Comparison of ENCODE assay signal across 8 cellular contexts in genomic region chr19:12933287-12934072, GRCh38. TPM values are rescaled to one million over a fixed set of nuclear protein-coding genes. Genes with fewer than 3 reads are reported as not detected.
DNase-seq lines count a peak whose midpoint lies in the region; ATAC-seq and TF ChIP-seq lines count a peak whose summit lies in the region.

Gene FARSA, minus strand, starts transcription at chr19:12933711. Its CDS starts 15 bp downstream, at chr19:12933696.

- peaks cover 11 to 24% of the 10 kb centered on the region in 2 donors for H3K36me3 ChIP-seq in duodenal mucosa (ENCODE audit: control insufficient read depth in 1 of 2, insufficient read depth in 2 of 2, low read length in 2 of 2)
- H3K36me3 ChIP-seq in right lobe of liver = peaks cover 0 to 20% (median 10%) of the 10 kb centered on the region in 4 donors

- CTCF ChIA-PET in activated CD4-positive, alpha-beta memory T cell treated with anti-CD3 and anti-CD28 coated beads, Interleukin-2, amount 10 ng/mL, durations not matched to agents 7 days and 5 days (lab: Charles Lee) = interaction anchor here (1.1 to 3.2 kb wide), 5 partner anchors 32 to 175 kb away, joined by 3 to 19 read pairs (median 4); partner anchors contain the start of genes GCDH and KLF1

- H3K4me1 Mint-ChIP-seq in activated CD4-positive, alpha-beta memory T cell treated with anti-CD3 and anti-CD28 coated beads, Interleukin-2, amount 10 ng/mL, durations not matched to agents 7 days and 5 days = peaks cover 38% of the 10 kb centered on the region

- H3K36me3 Mint-ChIP-seq in activated CD4-positive, alpha-beta memory T cell treated with anti-CD3 and anti-CD28 coated beads, Interleukin-2, amount 10 ng/mL, durations not matched to agents 7 days and 5 days (ENCODE audit: low read depth) = peaks cover 27% of the 10 kb centered on the region

- peak; percentile 32 for ATAC-seq in HG03469 (IDR thresholded peaks at IDR 0.05; ENCODE audit: unreplicated experiment)
- peak; percentile 73 to 82 (median 78) for ATAC-seq in right lobe of liver

- peak within 1 kb of the TSS; percentile 99 for H3K4me3 Mint-ChIP-seq in activated CD4-positive, alpha-beta memory T cell treated with anti-CD3 and anti-CD28 coated beads, Interleukin-2, amount 10 ng/mL, durations not matched to agents 7 days and 5 days

- H3K27me3 ChIP-seq in duodenal mucosa (ENCODE audit: control insufficient read depth in 1 of 2, insufficient read depth in 2 of 2, low read length in 2 of 2) (no peaks in the 10 kb centered on the region), right lobe of liver (no peaks in the 10 kb centered on the region)

- H3K9me3 ChIP-seq in duodenal mucosa (ENCODE audit: control insufficient read depth in 1 of 2, low read length in 2 of 2) (no peaks in the 10 kb centered on the region), right lobe of liver (no peaks in the 10 kb centered on the region)

- no peaks in the 10 kb centered on the region for H3K9me3 Mint-ChIP-seq in activated CD4-positive, alpha-beta memory T cell treated with anti-CD3 and anti-CD28 coated beads, Interleukin-2, amount 10 ng/mL, durations not matched to agents 7 days and 5 days

- peak within 1 kb of the TSS; percentile 86 to 98 for H3K9ac ChIP-seq in duodenal mucosa (ENCODE audit: low read depth in 1 of 2, low read length in 2 of 2)

- under 1% methylated on average over 16 of the region's 51 CpGs for WGBS in right lobe of liver (ENCODE audit: insufficient coverage, low coverage, low lambda C conversion rate, missing lambda C conversion rate)

- intact Hi-C loops in right lobe of liver (cut with DNase I) = loop anchor here in 1 of 2 donors (10.0 kb wide), 1 partner anchor 49 kb away; the partner anchor contains the start of genes DNASE2 and KLF1

- H3K27ac ChIP-seq in duodenal mucosa (ENCODE audit: low read depth, low read length) (peak within 1 kb of the TSS; percentile 59), right lobe of liver (peak within 1 kb of the TSS; percentile 61 to 69 (median 66))

- H3K4me1 ChIP-seq in duodenal mucosa (ENCODE audit: control insufficient read depth in 1 of 2, insufficient read depth in 2 of 2, low read length in 2 of 2) (peaks cover 20 to 27% of the 10 kb centered on the region in 2 donors), right lobe of liver (peaks cover 0 to 22% (median 11%) of the 10 kb centered on the region in 4 donors)

- peak within 1 kb of the TSS; percentile 87 for H3K27ac Mint-ChIP-seq in activated CD4-positive, alpha-beta memory T cell treated with anti-CD3 and anti-CD28 coated beads, Interleukin-2, amount 10 ng/mL, durations not matched to agents 7 days and 5 days

- POLR2A ChIA-PET in activated CD4-positive, alpha-beta memory T cell treated with anti-CD3 and anti-CD28 coated beads, Interleukin-2, amount 10 ng/mL, durations not matched to agents 7 days and 5 days (lab: Charles Lee) = interaction anchor here (0.9 to 3.1 kb wide), 17 partner anchors 9 to 236 kb away, joined by 3 to 18 read pairs (median 7); partner anchors contain the start of genes GADD45GIP1, GCDH, KLF1 and RAD23A

- DNase-seq in NK-92 treated with Interleukin-12 subunit alpha and Interleukin-12 subunit beta, amount 100 ng/mL, for 24 hours (lab: John Stamatoyannopoulos, UW) = peak; percentile 88
- no peak for DNase-seq in NK-92 (lab: John Stamatoyannopoulos, UW; ENCODE audit: unreplicated experiment)
- DNase-seq in NCI-H774 (lab: John Stamatoyannopoulos, UW) = peak; percentile 89
- DNase-seq in activated CD4-positive, alpha-beta memory T cell treated with anti-CD3 and anti-CD28 coated beads, Interleukin-2, amount 10 ng/mL, durations not matched to agents 7 days and 5 days = peak; percentile 93
- peak; percentile 92 to 95 (median 94) for DNase-seq in right lobe of liver
- DNase-seq in stimulated activated CD4-positive, alpha-beta T cell treated with anti-CD3 and anti-CD28 coated beads, Interleukin-4, amount 100 ng/mL, for 24 hours = peak; percentile 90

- H3K4me3 ChIP-seq in duodenal mucosa (ENCODE audit: low read depth in 1 of 2, low read length in 2 of 2) (peak within 1 kb of the TSS; percentile 99 to 100), right lobe of liver (peak within 1 kb of the TSS; percentile 95 to 99 (median 99))

- peak; percentile 43 for TF ChIP-seq POLR2A in right lobe of liver (IDR thresholded peaks at IDR 0.05)

- TF ChIP-seq CTCF in right lobe of liver (IDR thresholded peaks at IDR 0.05) = no peak

- H3K27me3 Mint-ChIP-seq in activated CD4-positive, alpha-beta memory T cell treated with anti-CD3 and anti-CD28 coated beads, Interleukin-2, amount 10 ng/mL, durations not matched to agents 7 days and 5 days = no peaks in the 10 kb centered on the region

RNA-seq across cellular contexts. Expression of gene FARSA, which starts in this region (rescaled TPM):
- 10 to 100 TPM; 72.4 to 74.9 TPM for total RNA-seq in activated CD4-positive, alpha-beta memory T cell treated with anti-CD3 and anti-CD28 coated beads, Interleukin-2, amount 10 ng/mL, durations not matched to agents 7 days and 5 days
- 10 to 100 TPM; 22.9 to 46.2 (median 29.0) TPM for total RNA-seq in right lobe of liver
